25 cellular contexts compared by ENCODE assay signal in genomic region chr14:93246534-93246933, GRCh38.
"Had no signal": no experiment of that assay in that cellular context is flagged by ENCODE, and none has a peak within 500 bp of the region (broad histone marks: within the 10 kb centered on the region; RNA-seq: fewer than 3 reads in every experiment).

No MANE protein-coding gene starts in this region.

- DNase-seq: KBM-7; MG63; NCI-H1092; NCI-H1105 treated with DMSO at 0.1 percent for 48 hours; NCI-H1417 treated with DMSO at 0.1 percent for 48 hours; NCI-H146; NCI-H1694 treated with DMSO at 0.1 percent for 48 hours; NCI-H1930; NCI-H2081; NCI-H2107; NCI-H2227 treated with DMSO at 0.1 percent for 48 hours; NCI-H524; NCI-H69; NCI-H774; NK-92 treated with Interleukin-12 subunit alpha and Interleukin-12 subunit beta, amount 100 ng/mL, for 24 hours; PC-9; Peyer's patch; Right ventricle myocardium superior; SIG-M5; SK-N-SH; SW 1271; T-cell had no signal

- H3K4me2 ChIP-seq: PC-9, SK-N-SH had no signal

- H3K4me3 ChIP-seq: MG63, PC-9, Peyer's patch, SJSA1 had no signal

- H2AFZ ChIP-seq: PC-9 had no signal

- H3K4me1 Mint-ChIP-seq: T-cell had no signal

- H3K27ac ChIP-seq: HL-60, PC-9, Peyer's patch, SJSA1 had no signal

- H3K4me1 ChIP-seq: Peyer's patch, SJSA1 had no signal

- H3K9me3 Mint-ChIP-seq: T-cell had no signal

- FAIRE-seq: HTR-8/SVneo had no signal

- H3K9me2 ChIP-seq: SK-N-SH had no signal

- H3K9me3 ChIP-seq: MG63, Peyer's patch, SJSA1, SK-N-SH had no signal

- H3K36me3 ChIP-seq: MG63 had no signal

- H3K27me3 ChIP-seq: MG63, Peyer's patch, SJSA1 had no signal

- H3K4me3 Mint-ChIP-seq: T-cell had no signal

- H3K27me3 Mint-ChIP-seq: T-cell had no signal

- H3K9ac ChIP-seq: SK-N-SH had no signal

- H3K27ac Mint-ChIP-seq: T-cell had no signal

- ATAC-seq: T-cell had no signal
